In the genomic region with DNA sequence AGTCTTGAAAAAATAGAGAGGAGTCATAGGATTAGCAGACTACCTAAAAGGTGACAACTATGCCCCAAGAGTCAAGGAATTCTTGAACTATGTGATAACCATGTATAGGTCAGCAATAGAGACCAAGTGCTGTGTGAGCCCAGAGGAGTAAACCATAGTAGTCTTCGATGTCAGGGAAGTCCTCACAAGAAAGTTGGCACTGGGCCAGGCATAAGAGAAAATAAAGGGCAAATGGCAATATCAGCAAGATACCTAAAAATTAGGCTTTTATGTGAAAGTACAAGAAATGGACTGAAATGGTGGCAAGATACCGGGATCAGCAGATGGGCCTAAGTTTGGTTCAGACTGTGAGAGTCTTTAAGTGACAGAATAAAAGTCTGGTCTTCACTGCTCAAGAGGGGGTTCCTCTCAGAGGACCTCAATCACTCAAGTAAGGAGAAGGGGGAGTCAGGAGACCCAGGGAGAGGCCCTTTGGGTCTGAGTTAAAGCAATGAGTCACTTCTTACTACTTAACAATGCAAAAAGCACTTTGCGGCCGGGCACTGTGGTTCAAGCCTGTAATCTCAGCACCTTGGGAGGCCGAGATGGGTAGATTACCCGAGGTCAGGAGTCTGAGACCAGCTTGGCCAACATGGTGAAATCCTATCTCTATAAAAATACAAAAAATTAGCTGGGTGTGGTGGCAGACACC, we compare ENCODE assay signal across 7 cellular contexts.
DNase-seq lines count a peak whose midpoint lies in the region; ATAC-seq and TF ChIP-seq lines count a peak whose summit lies in the region.

No MANE protein-coding gene starts in this region.

- no peaks in the 10 kb centered on the region for H3K79me2 ChIP-seq in smooth muscle cell (ENCODE audit: low read depth)

- POLR2A ChIA-PET in RWPE1 (lab: Yijun Ruan, JAX; ENCODE audit: low non-redundant PET): no interaction called here

- no peak for TF ChIP-seq CTCF in RWPE1 (conservative IDR thresholded peaks at IDR 0.05; ENCODE audit: low read depth)
- TF ChIP-seq CTCF in smooth muscle cell (IDR thresholded peaks at IDR 0.05; ENCODE audit: borderline replicate concordance, insufficient read depth, poor library complexity, severe bottlenecking): no peak

- no peak overlapping the region for H2AFZ ChIP-seq in smooth muscle cell (ENCODE audit: low read depth)

- H3K4me3 ChIP-seq in smooth muscle cell: no peak overlapping the region

- CTCF ChIA-PET in RWPE1 (lab: Yijun Ruan, JAX): interaction anchor here (0.6 kb wide), 1 partner anchor 1099 kb away, joined by 3 read pairs; no protein-coding TSS in a partner anchor

- H3K27ac ChIP-seq in RWPE1 (peak overlapping the region; percentile 34; the same call in 1 of the 2 replicates), smooth muscle cell (ENCODE audit: low read depth) (peak overlapping the region; percentile 79)

- 84% methylated on average over 6 of the region's 6 CpGs for whole genome bisulfite sequencing in smooth muscle cell (ENCODE audit: low lambda C conversion rate)

- H3F3A ChIP-seq in smooth muscle cell (ENCODE audit: low read depth): peaks cover 6% of the 10 kb centered on the region

- no peaks in the 10 kb centered on the region for H3K9me3 ChIP-seq in smooth muscle cell (replicated peaks; ENCODE audit: low read depth)

- H3K36me3 ChIP-seq in smooth muscle cell (ENCODE audit: low read depth): no peaks in the 10 kb centered on the region

- no peaks in the 10 kb centered on the region for H3K27me3 ChIP-seq in smooth muscle cell (ENCODE audit: low read depth)

- ATAC-seq in GM19328 (IDR thresholded peaks at IDR 0.05; ENCODE audit: unreplicated experiment): peak; percentile 35
- peak; percentile 49 for ATAC-seq in HG03039 (IDR thresholded peaks at IDR 0.05; ENCODE audit: unreplicated experiment)

- H3K9ac ChIP-seq in smooth muscle cell (ENCODE audit: low read depth): no peak overlapping the region

- H3K4me1 ChIP-seq in smooth muscle cell (ENCODE audit: low read depth): peaks cover 12% of the 10 kb centered on the region

- no peak overlapping the region for H3K4me2 ChIP-seq in smooth muscle cell

- DNase-seq in RWPE1 (ENCODE audit: low spot score): no peak
- DNase-seq in smooth muscle cell (lab: John Stamatoyannopoulos, UW; ENCODE audit: unreplicated experiment): no peak
- no peak for DNase-seq in kidney glomerular epithelial cell (lab: John Stamatoyannopoulos, UW)
- DNase-seq in germinal center (ENCODE audit: low spot score): no peak
- no peak for DNase-seq in NCI-H526 treated with DMSO at 0.1 percent for 48 hours (lab: John Stamatoyannopoulos, UW)

- H4K20me1 ChIP-seq in smooth muscle cell (ENCODE audit: low read depth): no peaks in the 10 kb centered on the region
